ENCODE assay signal across 2 cellular contexts in the genomic region with DNA sequence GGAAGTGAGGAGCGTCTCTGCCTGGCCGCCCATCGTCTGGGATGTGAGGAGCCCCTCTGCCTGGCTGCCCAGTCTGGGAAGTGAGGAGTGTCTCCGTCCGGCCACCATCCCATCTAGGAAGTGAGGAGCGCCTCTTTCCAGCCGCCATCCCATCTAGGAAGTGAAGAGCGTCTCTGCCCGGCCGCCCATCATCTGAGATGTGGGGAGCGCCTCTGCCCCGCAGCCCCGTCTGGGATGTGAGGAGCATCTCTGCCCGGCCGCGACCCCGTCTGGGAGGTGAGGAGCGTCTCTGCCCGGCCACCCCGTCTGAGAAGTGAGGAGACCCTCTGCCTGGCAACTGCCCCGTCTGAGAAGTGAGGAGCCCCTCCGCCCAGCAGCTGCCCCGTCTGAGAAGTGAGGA. TPM values are rescaled to one million over a fixed set of nuclear protein-coding genes. Genes with fewer than 3 reads are reported as not detected.
"Had no signal": no experiment of that assay in that cellular context is flagged by ENCODE, and none has a peak within 500 bp of the region (broad histone marks: within the 10 kb centered on the region; RNA-seq: fewer than 3 reads in every experiment).

No MANE protein-coding gene starts in this region.

RNA-seq across cellular contexts. Expression of a gene that starts 39.0 kb away (rescaled TPM):
- total RNA-seq: HT-29, K562 had no signal
